ENCODE assay signal across 8 cellular contexts in the genomic region with DNA sequence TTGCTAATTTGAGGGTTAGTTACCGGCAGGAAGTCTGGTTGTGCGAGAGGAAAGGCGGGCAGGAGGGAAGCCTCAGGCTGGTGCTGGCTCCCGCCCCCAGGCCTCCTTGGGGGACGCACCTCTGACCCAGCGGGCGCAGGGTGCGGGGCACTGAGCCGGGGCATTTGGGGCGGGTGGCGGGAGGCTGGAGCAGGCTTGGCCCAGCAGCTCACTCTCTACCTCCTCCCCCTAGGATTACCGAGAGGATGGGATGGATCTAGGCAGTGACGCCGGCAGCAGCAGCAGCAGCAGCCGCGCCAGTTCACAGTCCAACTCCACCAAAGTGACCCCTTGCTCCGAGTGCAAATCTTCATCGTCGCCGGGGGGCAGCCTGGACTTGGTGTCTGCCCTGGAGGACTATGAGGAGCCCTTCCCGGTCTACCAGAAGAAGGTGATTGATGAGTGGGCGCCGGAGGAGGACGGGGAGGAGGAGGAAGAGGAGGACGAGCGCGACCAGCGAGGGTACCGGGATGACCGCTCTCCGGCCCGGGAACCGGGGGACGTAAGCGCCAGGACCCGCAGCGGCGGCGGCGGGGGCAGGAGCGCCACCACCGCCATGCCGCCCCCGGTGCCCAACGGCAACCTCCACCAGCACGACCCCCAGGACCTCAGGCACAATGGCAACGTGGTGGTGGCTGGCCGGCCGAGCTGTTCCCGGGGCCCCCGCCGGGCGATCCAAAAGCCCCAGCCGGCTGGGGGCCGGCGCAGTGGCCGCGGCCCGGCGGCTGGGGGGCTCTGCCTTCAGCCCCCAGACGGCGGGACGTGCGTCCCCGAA.
DNase-seq lines count a peak whose midpoint lies in the region; ATAC-seq and TF ChIP-seq lines count a peak whose summit lies in the region.

No MANE protein-coding gene starts in this region.

- no peaks in the 10 kb centered on the region for H3K9me3 ChIP-seq in muscle layer of duodenum (ENCODE audit: control insufficient read depth in 1 of 2, low read length in 2 of 2)
- H3K9me3 ChIP-seq in uterus, result no peaks in the 10 kb centered on the region

- TF ChIP-seq POLR2A in uterus (IDR thresholded peaks at IDR 0.05), result peak; percentile 22 to 36

- H3K27me3 ChIP-seq in muscle layer of duodenum (ENCODE audit: low read depth, low read length), result no peaks in the 10 kb centered on the region
- H3K27me3 ChIP-seq in uterus, result no peaks in the 10 kb centered on the region

- H3K4me3 ChIP-seq in GM12864 (ENCODE audit: low read depth, low read length) (peak overlapping the region; percentile 29), WI38 (ENCODE audit: low read depth, low read length) (peak overlapping the region; percentile 77), muscle layer of duodenum (ENCODE audit: low read depth in 1 of 2, low read length in 2 of 2) (peak overlapping the region; percentile 71 to 79), uterus (peak overlapping the region; percentile 63 to 75)

- TF ChIP-seq CTCF in GM12864 (IDR thresholded peaks at IDR 0.05; ENCODE audit: low read depth, low read length, missing control alignments) (no peak), WI38 (IDR thresholded peaks at IDR 0.05; ENCODE audit: low read depth, low read length) (no peak), uterus (IDR thresholded peaks at IDR 0.05) (no peak)

- DNase-seq in 8988T (peak; percentile 58), GM12864 (ENCODE audit: low read depth) (no peak), fibroblast of gingiva (ENCODE audit: low read depth) (peak; percentile 84), uterus (no peak)
- no peak for DNase-seq in stimulated activated CD4-positive, alpha-beta T cell treated with anti-CD3 and anti-CD28 coated beads, Interleukin-4, amount 100 ng/mL, for 4 hours

- intact Hi-C loops in uterus (cut with DNase I; ENCODE audit: low total_unique reads), result no loop called here

- H3K36me3 ChIP-seq in muscle layer of duodenum (ENCODE audit: control insufficient read depth in 1 of 2, insufficient read depth in 2 of 2, low read length in 2 of 2) (peaks cover 0 to 12% of the 10 kb centered on the region in 2 donors), uterus (no peaks in the 10 kb centered on the region)

- H3K4me1 ChIP-seq in muscle layer of duodenum (ENCODE audit: control insufficient read depth in 1 of 2, insufficient read depth in 2 of 2, low read length in 2 of 2) (peaks cover 0 to 19% of the 10 kb centered on the region in 2 donors), uterus (no peaks in the 10 kb centered on the region)

- ATAC-seq in HG03521 (IDR thresholded peaks at IDR 0.05; ENCODE audit: unreplicated experiment), result peak; percentile 12

- H3K27ac ChIP-seq in muscle layer of duodenum (ENCODE audit: low read length), result peak overlapping the region; percentile 99
- peak overlapping the region; percentile 97 to 98 for H3K27ac ChIP-seq in uterus

Comparison
In these comparisons a context has a peak if more than half of its experiments do, and no peak if none do; other contexts are left out.
1. DNase-seq: peak in 8988T (single experiment) and fibroblast of gingiva (single experiment); none in GM12864 (single experiment), uterus (0 of 2) and stimulated activated CD4-positive, alpha-beta T cell treated with anti-CD3 and anti-CD28 coated beads, Interleukin-4, amount 100 ng/mL, for 4 hours (0 of 2).
2. Peak in every context shown above with its lines, with median percentiles within 50 percentile points of each other: H3K4me3 ChIP-seq.